7 cellular contexts compared by ENCODE assay signal in the genomic region with DNA sequence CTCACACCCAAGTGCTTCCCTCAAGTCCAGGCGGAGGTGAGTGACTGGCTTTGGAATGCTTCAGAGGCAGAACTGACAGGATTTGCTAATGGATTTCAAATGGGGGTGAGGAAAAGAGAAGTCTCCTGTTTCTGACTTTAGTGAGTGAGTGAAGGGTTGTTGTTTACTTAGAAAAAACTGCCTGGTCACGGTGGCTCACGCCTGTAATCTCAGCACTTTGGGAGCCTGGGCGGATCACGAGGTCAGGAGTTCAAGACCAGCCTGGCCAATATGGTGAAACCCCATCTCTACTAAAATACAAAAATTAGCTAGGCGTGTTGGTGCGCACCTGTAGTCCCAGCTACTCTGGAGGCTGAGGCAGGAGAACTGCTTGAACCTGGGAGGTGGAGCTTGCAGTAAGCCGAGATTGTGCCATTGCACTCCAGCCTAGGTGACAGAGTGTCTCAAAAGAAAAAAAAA. TPM values are rescaled to one million over a fixed set of nuclear protein-coding genes. Genes with fewer than 3 reads are reported as not detected.
"Had no signal": no experiment of that assay in that cellular context is flagged by ENCODE, and none has a peak within 500 bp of the region (broad histone marks: within the 10 kb centered on the region; RNA-seq: fewer than 3 reads in every experiment).

No MANE protein-coding gene starts in this region.

RNA-seq across cellular contexts. Expression of a gene that starts 11.1 kb away (rescaled TPM):
- total RNA-seq: LHCN-M2, MCF 10A, NCI-H460, OCI-LY7, PC-3, Peyer's patch, Right ventricle myocardium superior had no signal
